Comparison of ENCODE assay signal across 1 cellular context in genomic region chr22:24761888-24762675, GRCh38.
TF ChIP-seq lines count a peak whose summit lies in the region.

No MANE protein-coding gene starts in this region.

TF ChIP-seq in K562, 482 proteins besides CTCF, POLR2A, EP300 and RAD21:
- TF ChIP-seq ZZZ3 (IDR thresholded peaks at IDR 0.05), result no peak
- no peak for TF ChIP-seq NRF1 (conservative IDR thresholded peaks at IDR 0.05 in 1 of 2, IDR thresholded peaks at IDR 0.05 in 1 of 2)
- no peak for TF ChIP-seq ZNF140 (CRISPR knock-in tag; IDR thresholded peaks at IDR 0.05)
- no peak for TF ChIP-seq TSHZ1 (CRISPR knock-in tag; IDR thresholded peaks at IDR 0.05)
- TF ChIP-seq THRA (IDR thresholded peaks at IDR 0.05), result no peak
- TF ChIP-seq CAMTA2 (CRISPR knock-in tag; conservative IDR thresholded peaks at IDR 0.05), result no peak
- no peak for TF ChIP-seq PCBP2 (IDR thresholded peaks at IDR 0.05; ENCODE audit: low read depth, low read length, poor library complexity, severe bottlenecking)
- TF ChIP-seq TAF1 (IDR thresholded peaks at IDR 0.05; ENCODE audit: control insufficient read depth, extremely low read depth, insufficient read depth, low read length, severe bottlenecking), result no peak
- no peak for TF ChIP-seq NFRKB (IDR thresholded peaks at IDR 0.05; ENCODE audit: low read depth)
- no peak for TF ChIP-seq ZNF143 (CRISPR knock-in tag; IDR thresholded peaks at IDR 0.05)
- no peak for TF ChIP-seq SNIP1 (IDR thresholded peaks at IDR 0.05; ENCODE audit: low read depth)
- TF ChIP-seq NR1H2 (CRISPR knock-in tag; IDR thresholded peaks at IDR 0.05), result no peak
- TF ChIP-seq ZSCAN29 (IDR thresholded peaks at IDR 0.05), result no peak
- TF ChIP-seq PHTF2 (CRISPR knock-in tag; IDR thresholded peaks at IDR 0.05), result no peak
- TF ChIP-seq PTRF (tag; IDR thresholded peaks at IDR 0.05), result no peak
- no peak for TF ChIP-seq SAFB (IDR thresholded peaks at IDR 0.05; ENCODE audit: borderline replicate concordance, low read depth, low read length)
- TF ChIP-seq PTBP1 (IDR thresholded peaks at IDR 0.05; ENCODE audit: low read depth, low read length), result no peak
